In genomic region chr13:42876810-42877550, GRCh38 we compare ENCODE assay signal across 13 cellular contexts.
DNase-seq lines count a peak whose midpoint lies in the region; ATAC-seq and TF ChIP-seq lines count a peak whose summit lies in the region.
"Had no signal": no experiment of that assay in that cellular context is flagged by ENCODE, and none has a peak within 500 bp of the region (broad histone marks: within the 10 kb centered on the region; RNA-seq: fewer than 3 reads in every experiment).

No MANE protein-coding gene starts in this region.

- no peak overlapping the region for H3K9ac ChIP-seq in MM.1S (ENCODE audit: low read length)

- peak in 2 of 3 experiments; percentile 9 to 26 for DNase-seq in NCI-H1417 (lab: John Stamatoyannopoulos, UW)
- no peak for DNase-seq in NCI-H1417 treated with DMSO at 0.1 percent for 48 hours (lab: John Stamatoyannopoulos, UW)
- DNase-seq in chondrocyte (ENCODE audit: low spot score), result no peak
- no peak for DNase-seq in osteocyte (ENCODE audit: extremely low spot score, unreplicated experiment)
- no peak for DNase-seq in MM.1S
- no peak for DNase-seq in NCI-H1436 (lab: John Stamatoyannopoulos, UW)
- DNase-seq: 8988T; activated CD8-positive, alpha-beta T cell treated with anti-CD3 and anti-CD28 coated beads, Interleukin-2, amount 10 ng/mL, durations not matched to agents 7 days and 5 days; Peyer's patch; sigmoid colon; stomach had no signal

- no peaks in the 10 kb centered on the region for H3K36me3 ChIP-seq in MM.1S (replicated peaks; ENCODE audit: insufficient read depth, low read length)
- H3K36me3 ChIP-seq: Peyer's patch, sigmoid colon, stomach had no signal

- no peaks in the 10 kb centered on the region for H3F3A ChIP-seq in MM.1S (ENCODE audit: insufficient read depth, low read length)

- H3K4me3 ChIP-seq in MM.1S (ENCODE audit: low read length), result no peak overlapping the region
- H3K4me3 ChIP-seq: Peyer's patch, sigmoid colon, stomach had no signal

- H3K4me3 Mint-ChIP-seq in IgD-negative memory B cell (peak overlapping the region in 2 of 4 donors; percentile 39 to 68), chondrocyte (ENCODE audit: unreplicated experiment) (no peak overlapping the region), osteocyte (ENCODE audit: unreplicated experiment) (no peak overlapping the region)
- H3K4me3 Mint-ChIP-seq: activated CD8-positive, alpha-beta T cell treated with anti-CD3 and anti-CD28 coated beads, Interleukin-2, amount 10 ng/mL, durations not matched to agents 7 days and 5 days had no signal

- H3K9me3 Mint-ChIP-seq in IgD-negative memory B cell, result no peaks in the 10 kb centered on the region
- H3K9me3 Mint-ChIP-seq in chondrocyte (ENCODE audit: low read depth), result peaks cover 8% of the 10 kb centered on the region
- H3K9me3 Mint-ChIP-seq in osteocyte (ENCODE audit: unreplicated experiment), result peaks cover 4% of the 10 kb centered on the region

- H2AFZ ChIP-seq in MM.1S (ENCODE audit: low read length), result no peak overlapping the region

- peak overlapping the region; percentile 63 to 87 (median 72) for H3K27ac Mint-ChIP-seq in IgD-negative memory B cell
- peak overlapping the region; percentile 29 for H3K27ac Mint-ChIP-seq in chondrocyte (ENCODE audit: unreplicated experiment)
- peak overlapping the region; percentile 79 for H3K27ac Mint-ChIP-seq in osteocyte (ENCODE audit: unreplicated experiment)
- H3K27ac Mint-ChIP-seq: activated CD8-positive, alpha-beta T cell treated with anti-CD3 and anti-CD28 coated beads, Interleukin-2, amount 10 ng/mL, durations not matched to agents 7 days and 5 days had no signal

- no peak overlapping the region for H3K27ac ChIP-seq in MM.1S (ENCODE audit: low read length)
- H3K27ac ChIP-seq: Peyer's patch, sigmoid colon had no signal

- H3K4me1 ChIP-seq in MM.1S (ENCODE audit: low read length), result no peaks in the 10 kb centered on the region

- no peak for TF ChIP-seq CTCF in chondrocyte (IDR thresholded peaks at IDR 0.05)
- TF ChIP-seq CTCF in osteocyte (IDR thresholded peaks at IDR 0.05), result no peak
- no peak for TF ChIP-seq CTCF in MM.1S (IDR thresholded peaks at IDR 0.05; ENCODE audit: low read length)

- peaks cover 20 to 27% (median 22%) of the 10 kb centered on the region in 3 donors for H3K4me1 Mint-ChIP-seq in IgD-negative memory B cell
- H3K4me1 Mint-ChIP-seq in chondrocyte (ENCODE audit: low read depth), result peaks cover 17% of the 10 kb centered on the region
- H3K4me1 Mint-ChIP-seq in osteocyte (ENCODE audit: unreplicated experiment), result peaks cover 51% of the 10 kb centered on the region

- no peaks in the 10 kb centered on the region for H3K36me3 Mint-ChIP-seq in IgD-negative memory B cell
- peaks cover under 1% of the 10 kb centered on the region for H3K36me3 Mint-ChIP-seq in chondrocyte (ENCODE audit: low read depth)
- peaks cover 5% of the 10 kb centered on the region for H3K36me3 Mint-ChIP-seq in osteocyte (ENCODE audit: unreplicated experiment)

- H3K27me3 ChIP-seq in MM.1S (replicated peaks; ENCODE audit: insufficient read depth, low read length), result no peaks in the 10 kb centered on the region
- H3K27me3 ChIP-seq: Peyer's patch, sigmoid colon, stomach had no signal

- H3K9me3 ChIP-seq in MM.1S (replicated peaks; ENCODE audit: insufficient read depth, low read length), result no peaks in the 10 kb centered on the region
- H3K9me3 ChIP-seq: Peyer's patch, sigmoid colon, stomach had no signal

- H3K27me3 Mint-ChIP-seq in IgD-negative memory B cell (no peaks in the 10 kb centered on the region), chondrocyte (ENCODE audit: low read depth) (no peaks in the 10 kb centered on the region), osteocyte (ENCODE audit: unreplicated experiment) (no peaks in the 10 kb centered on the region)

- no peak overlapping the region for H3K4me2 ChIP-seq in MM.1S (ENCODE audit: low read depth, low read length)

- no peak for ATAC-seq in GM21515 (IDR thresholded peaks at IDR 0.05; ENCODE audit: unreplicated experiment)
- ATAC-seq: activated CD8-positive, alpha-beta T cell treated with anti-CD3 and anti-CD28 coated beads, Interleukin-2, amount 10 ng/mL, durations not matched to agents 7 days and 5 days had no signal

- H4K20me1 ChIP-seq in MM.1S (ENCODE audit: insufficient read depth, low read length), result no peaks in the 10 kb centered on the region

- H3K9me2 ChIP-seq in MM.1S (replicated peaks; ENCODE audit: insufficient read depth, low read length), result no peaks in the 10 kb centered on the region

- H3K79me2 ChIP-seq in MM.1S (ENCODE audit: low read length), result no peaks in the 10 kb centered on the region

Comparison
In these comparisons a context has a peak if more than half of its experiments do, and no peak if none do; other contexts are left out.
1. DNase-seq: peak in NCI-H1417 (2 of 3); none in NCI-H1417 treated with DMSO at 0.1 percent for 48 hours (single experiment), chondrocyte (single experiment), osteocyte (single experiment), MM.1S (single experiment) and NCI-H1436 (single experiment).
2. H3K27ac Mint-ChIP-seq: peak in every context shown above with its lines; median percentile 79 in osteocyte; 72 in IgD-negative memory B cell; 29 in chondrocyte.